In the genomic region with DNA sequence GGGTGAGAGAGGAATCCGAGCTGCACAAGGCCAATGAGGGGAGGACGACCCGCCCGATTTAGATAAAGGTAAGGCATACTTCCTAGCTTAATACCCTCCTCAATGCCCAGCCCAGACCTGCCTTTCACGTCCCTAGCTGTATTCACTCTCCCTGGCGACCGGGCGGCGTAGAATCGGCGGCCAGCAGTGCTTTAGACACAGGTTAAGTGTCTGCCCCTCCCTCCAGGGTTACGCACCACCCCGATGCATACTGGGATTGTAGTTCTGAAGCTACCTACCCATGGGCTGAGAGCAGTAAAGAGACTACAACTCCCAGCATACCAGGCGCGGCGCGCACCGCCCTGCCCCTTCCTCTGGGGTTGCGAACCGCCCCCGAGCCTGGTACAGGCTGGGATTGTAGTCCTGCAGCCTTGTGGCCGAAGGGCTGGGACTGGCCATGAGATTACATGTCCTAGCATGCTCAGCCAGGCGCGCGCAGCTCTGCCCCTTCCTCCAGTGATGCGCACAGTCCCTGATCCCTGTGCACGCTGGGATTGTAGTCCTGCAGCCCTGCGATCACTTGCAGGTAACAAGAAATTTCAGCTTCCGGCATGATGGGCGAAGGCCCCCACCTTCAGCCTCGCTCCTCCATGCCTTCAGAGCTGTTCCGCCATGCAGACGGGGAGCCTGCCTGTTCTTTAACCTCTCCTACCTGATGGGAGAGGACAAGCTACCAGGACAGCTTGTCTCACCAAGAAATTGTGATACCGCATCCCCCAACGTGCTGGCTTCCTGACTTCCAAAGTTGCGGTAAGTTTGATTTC, we compare ENCODE assay signal across 8 cellular contexts. TPM values are rescaled to one million over a fixed set of nuclear protein-coding genes. Genes with fewer than 3 reads are reported as not detected.
DNase-seq lines count a peak whose midpoint lies in the region; ATAC-seq and TF ChIP-seq lines count a peak whose summit lies in the region.

No MANE protein-coding gene starts in this region.

- H3K27me3 ChIP-seq in left ventricle myocardium inferior (ENCODE audit: low read depth) (no peaks in the 10 kb centered on the region), upper lobe of right lung (no peaks in the 10 kb centered on the region)

- H3K27ac ChIP-seq in left ventricle myocardium inferior (replicated peaks) (peak overlapping the region; percentile 75), upper lobe of right lung (peak overlapping the region; percentile 88)

- TF ChIP-seq POLR2A in GM15510 (IDR thresholded peaks at IDR 0.05; ENCODE audit: borderline replicate concordance, extremely low read depth, insufficient read length) = peak; percentile 72

- intact Hi-C loops in left ventricle myocardium inferior (cut with micrococcal nuclease) = no loop called here
- intact Hi-C loops in posterior vena cava (cut with DNase I) = no loop called here
- intact Hi-C loops in upper lobe of right lung (cut with DNase I) = no loop called here

- peak overlapping the region; percentile 78 for H3K4me3 ChIP-seq in left ventricle myocardium inferior
- H3K4me3 ChIP-seq in upper lobe of right lung = peak overlapping the region; percentile 53

- H3K9me3 ChIP-seq in left ventricle myocardium inferior (replicated peaks) (no peaks in the 10 kb centered on the region), upper lobe of right lung (no peaks in the 10 kb centered on the region)

- H3K4me1 ChIP-seq in left ventricle myocardium inferior (peaks cover 22% of the 10 kb centered on the region), upper lobe of right lung (peaks cover 13% of the 10 kb centered on the region)

- DNase-seq in NCI-H146 treated with DMSO at 0.1 percent for 48 hours (lab: John Stamatoyannopoulos, UW; ENCODE audit: unreplicated experiment) (peak; percentile 99), T-helper 1 cell (peak; percentile 76 to 94 (median 86)), amygdala (lab: John Stamatoyannopoulos, UW) (peak; percentile 47 to 100 (median 99)), left ventricle myocardium inferior (peak; percentile 97), posterior vena cava (ENCODE audit: low spot score) (peak; percentile 99), upper lobe of right lung (peak; percentile 99)

- TF ChIP-seq CTCF in left ventricle myocardium inferior (IDR thresholded peaks at IDR 0.05; ENCODE audit: borderline replicate concordance) = peak; percentile 34
- TF ChIP-seq CTCF in upper lobe of right lung (IDR thresholded peaks at IDR 0.05) = no peak

- ATAC-seq in HG02884 (IDR thresholded peaks at IDR 0.05; ENCODE audit: unreplicated experiment) (peak; percentile 98), upper lobe of right lung (peak; percentile 100)

- no peaks in the 10 kb centered on the region for H3K36me3 ChIP-seq in left ventricle myocardium inferior
- no peaks in the 10 kb centered on the region for H3K36me3 ChIP-seq in upper lobe of right lung

RNA-seq across cellular contexts. Expression of a gene that starts 43.5 kb away (rescaled TPM):
- total RNA-seq in left ventricle myocardium inferior = 3.7 TPM
- total RNA-seq in posterior vena cava = 1 to 10 TPM; 5.0 to 6.4 TPM
- 6.4 TPM for total RNA-seq in upper lobe of right lung

RNA-seq across cellular contexts. Expression of a gene that starts 45.1 kb away (rescaled TPM):
- total RNA-seq in left ventricle myocardium inferior (10.0 TPM), posterior vena cava (10 to 100 TPM; 19.6 to 23.0 TPM), upper lobe of right lung (22.1 TPM)

Comparison
In these comparisons a context has a peak if more than half of its experiments do, and no peak if none do; other contexts are left out.
1. Peak in every context shown above with its lines: DNase-seq, ATAC-seq, H3K4me3 ChIP-seq and H3K27ac ChIP-seq.